8 cellular contexts compared by ENCODE assay signal in the genomic region with DNA sequence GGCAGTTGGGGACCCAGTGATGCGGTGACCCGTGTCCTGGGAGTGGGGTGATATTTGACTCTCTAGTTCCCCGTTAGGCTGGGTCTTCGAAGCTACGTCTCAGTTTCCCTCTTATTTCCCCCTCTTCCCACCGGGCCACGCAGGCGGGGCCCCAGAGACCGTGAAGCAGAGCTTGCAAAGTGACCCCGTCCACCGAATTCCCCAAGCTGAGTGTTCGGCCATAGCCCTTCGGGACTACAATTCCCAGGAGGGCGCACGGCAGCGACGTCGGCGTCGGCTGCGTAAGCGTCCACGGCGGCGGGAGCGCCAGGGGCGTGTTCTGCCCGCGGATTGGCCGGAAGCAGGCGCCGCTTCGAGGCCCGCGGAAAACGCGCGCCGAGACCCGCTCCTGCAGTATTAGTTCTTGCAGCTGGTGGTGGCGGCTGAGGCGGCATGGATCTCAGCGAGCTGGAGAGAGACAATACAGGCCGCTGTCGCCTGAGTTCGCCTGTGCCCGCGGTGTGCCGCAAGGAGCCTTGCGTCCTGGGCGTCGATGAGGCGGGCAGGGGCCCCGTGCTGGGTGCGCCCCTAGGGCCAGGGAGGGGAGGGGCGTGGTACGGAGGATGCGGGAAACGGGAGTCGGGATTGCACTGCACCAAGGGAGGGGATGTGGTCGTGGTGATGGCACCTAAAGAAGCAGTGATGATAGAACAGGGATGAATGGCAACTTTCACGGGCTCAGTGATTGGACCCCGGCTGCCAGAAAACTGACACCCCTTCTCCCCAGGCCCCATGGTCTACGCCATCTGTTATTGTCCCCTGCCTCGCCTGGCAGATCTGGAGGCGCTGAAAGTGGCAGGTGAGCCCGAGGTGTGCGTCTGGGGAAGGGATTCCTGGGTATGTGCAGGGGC. TPM values are rescaled to one million over a fixed set of nuclear protein-coding genes. Genes with fewer than 3 reads are reported as not detected.
A peak's percentile ranks its signal among the peaks of the same experiment; 100 is the strongest.
DNase-seq lines count a peak whose midpoint lies in the region; ATAC-seq, FAIRE-seq and TF ChIP-seq lines count a peak whose summit lies in the region.

A gene (plus strand): TSS at position 343 of the 890 bp plus-strand sequence. CDS start 90 bp downstream, at position 433.

- DNase-seq in Calu3 (peak; percentile 85), KG1 (lab: John Stamatoyannopoulos, UW) (peak; percentile 59), RCC 7860 (ENCODE audit: low spot score) (peak; percentile 64), fibroblast of lung (ENCODE audit: low read depth in 2 of 2) (peak; percentile 88 to 89)
- peak; percentile 69 to 81 for DNase-seq in activated T-helper 1 cell treated with anti-CD3 and anti-CD28 coated beads, Interleukin-2, amount 50 U/mL, for 16 hours (ENCODE audit: low read depth in 1 of 2, low spot score in 1 of 2)
- DNase-seq in naive thymus-derived CD4-positive, alpha-beta T cell: peak; percentile 74 to 87 (median 84)
- DNase-seq in stimulated activated naive CD4-positive, alpha-beta T cell (lab: John Stamatoyannopoulos, UW): peak; percentile 66 to 83 (median 79)

- no peak for FAIRE-seq in RCC 7860 (lab: Jason Lieb, UNC)

- no peaks in the 10 kb centered on the region for H3K9me3 ChIP-seq in fibroblast of lung (ENCODE audit: control insufficient read depth, insufficient read depth, low read depth, low read length)
- H3K9me3 ChIP-seq in naive thymus-derived CD4-positive, alpha-beta T cell (ENCODE audit: control insufficient read depth in 2 of 3, low read length in 3 of 3): no peaks in the 10 kb centered on the region

- H2AFZ ChIP-seq in fibroblast of lung (ENCODE audit: low read length): peak within 1 kb of the TSS; percentile 94

- TF ChIP-seq CTCF in Calu3 (IDR thresholded peaks at IDR 0.05; ENCODE audit: unreplicated experiment): no peak
- no peak for TF ChIP-seq CTCF in fibroblast of lung (conservative IDR thresholded peaks at IDR 0.05 in 1 of 2, IDR thresholded peaks at IDR 0.05 in 1 of 2; ENCODE audit: low read depth in 1 of 2, low read length in 2 of 2)

- peak within 1 kb of the TSS; percentile 60 for H3K9ac ChIP-seq in fibroblast of lung (ENCODE audit: insufficient read depth, low read length)

- H3K36me3 ChIP-seq in fibroblast of lung (ENCODE audit: control insufficient read depth, insufficient read depth, low read length): peaks cover 1% of the 10 kb centered on the region
- peaks cover 0 to 9% (median 0%) of the 10 kb centered on the region in 3 experiments for H3K36me3 ChIP-seq in naive thymus-derived CD4-positive, alpha-beta T cell (ENCODE audit: control insufficient read depth in 2 of 3, insufficient read depth in 3 of 3, low read length in 3 of 3)

- peak within 1 kb of the TSS; percentile 95 for H3K4me3 Mint-ChIP-seq in Calu3 (ENCODE audit: low read depth, unreplicated experiment)
- peak within 1 kb of the TSS; percentile 81 to 96 (median 91) for H3K4me3 Mint-ChIP-seq in naive thymus-derived CD4-positive, alpha-beta T cell

- CTCF ChIA-PET in Calu3 (lab: Charles Lee): no interaction called here
- CTCF ChIA-PET in naive thymus-derived CD4-positive, alpha-beta T cell (lab: Charles Lee): interaction anchor here (0.7 to 1.5 kb wide), 4 partner anchors 11 to 48 kb away, joined by 3 to 5 read pairs (median 3); no protein-coding TSS in a partner anchor

- peak; percentile 60 for ATAC-seq in GM21528 (IDR thresholded peaks at IDR 0.05; ENCODE audit: low FRiP score, unreplicated experiment)
- peak; percentile 95 for ATAC-seq in naive thymus-derived CD4-positive, alpha-beta T cell

- H4K20me1 ChIP-seq in fibroblast of lung (ENCODE audit: control insufficient read depth, extremely low read depth, insufficient read depth, low read length): no peaks in the 10 kb centered on the region

- peak within 1 kb of the TSS; percentile 57 for H3K27ac ChIP-seq in fibroblast of lung (ENCODE audit: insufficient read depth, low read length)
- peak within 1 kb of the TSS; percentile 70 for H3K27ac ChIP-seq in naive thymus-derived CD4-positive, alpha-beta T cell (ENCODE audit: low read depth, low read length)

- peaks cover 24% of the 10 kb centered on the region for H3K36me3 Mint-ChIP-seq in Calu3 (ENCODE audit: insufficient read depth, unreplicated experiment)
- peaks cover 0 to 7% (median 3%) of the 10 kb centered on the region in 5 donors for H3K36me3 Mint-ChIP-seq in naive thymus-derived CD4-positive, alpha-beta T cell

- peak within 1 kb of the TSS; percentile 100 for H3K4me2 ChIP-seq in fibroblast of lung (ENCODE audit: extremely low read depth, insufficient read depth, low read length)

- H3K27me3 ChIP-seq in fibroblast of lung (ENCODE audit: control insufficient read depth, insufficient read depth, low read length): no peaks in the 10 kb centered on the region
- no peaks in the 10 kb centered on the region for H3K27me3 ChIP-seq in naive thymus-derived CD4-positive, alpha-beta T cell (ENCODE audit: control insufficient read depth in 2 of 2, insufficient read depth in 2 of 2, low read length in 2 of 2)

- no TSS peak for BruUV-seq in Calu3 (replicated peaks; lab: Mats Ljungman, UMichigan)

- intact Hi-C loops in Calu3 (cut with micrococcal nuclease; ENCODE audit: unreplicated experiment): no loop called here
- intact Hi-C loops in naive thymus-derived CD4-positive, alpha-beta T cell (cut with micrococcal nuclease): loop anchor here (1.0 to 2.0 kb wide), 4 partner anchors 14 to 132 kb away; a partner anchor contains a TSS

- peaks cover 7% of the 10 kb centered on the region for H3K79me2 ChIP-seq in fibroblast of lung (ENCODE audit: control insufficient read depth, insufficient read depth, low read length)

- peak within 1 kb of the TSS; percentile 68 to 76 (median 70) for H3K4me3 ChIP-seq in fibroblast of lung (replicated peaks in 1 of 4; ENCODE audit: control extremely low read depth in 1 of 4, insufficient read depth in 1 of 4, low read depth in 3 of 4, low read length in 4 of 4)
- peak within 1 kb of the TSS; percentile 73 for H3K4me3 ChIP-seq in naive thymus-derived CD4-positive, alpha-beta T cell (ENCODE audit: low read length)

- peaks cover 16% of the 10 kb centered on the region for H3K4me1 Mint-ChIP-seq in Calu3 (ENCODE audit: low read depth, unreplicated experiment)
- peaks cover 15 to 26% (median 21%) of the 10 kb centered on the region in 7 donors for H3K4me1 Mint-ChIP-seq in naive thymus-derived CD4-positive, alpha-beta T cell

- H3K27me3 Mint-ChIP-seq in Calu3 (ENCODE audit: unreplicated experiment): no peaks in the 10 kb centered on the region
- peaks cover 0 to 6% (median 0%) of the 10 kb centered on the region in 5 donors for H3K27me3 Mint-ChIP-seq in naive thymus-derived CD4-positive, alpha-beta T cell

- peaks cover 10% of the 10 kb centered on the region for H3K4me1 ChIP-seq in fibroblast of lung (ENCODE audit: control insufficient read depth, extremely low read depth, insufficient read depth, low read length)
- peaks cover 18% of the 10 kb centered on the region in 2 donors for H3K4me1 ChIP-seq in naive thymus-derived CD4-positive, alpha-beta T cell (ENCODE audit: control insufficient read depth in 2 of 2, insufficient read depth in 2 of 2, low read length in 2 of 2)

- POLR2A ChIA-PET in naive thymus-derived CD4-positive, alpha-beta T cell (lab: Charles Lee): interaction anchor here (0.6 to 2.4 kb wide), 9 partner anchors 11 to 85 kb away, joined by 3 to 25 read pairs (median 6); a partner anchor contains a TSS

- peak within 1 kb of the TSS; percentile 58 for H3K27ac Mint-ChIP-seq in Calu3 (ENCODE audit: unreplicated experiment)
- peak within 1 kb of the TSS; percentile 71 to 94 (median 89) for H3K27ac Mint-ChIP-seq in naive thymus-derived CD4-positive, alpha-beta T cell

- H3K9me3 Mint-ChIP-seq in Calu3 (ENCODE audit: low read depth, unreplicated experiment): no peaks in the 10 kb centered on the region
- H3K9me3 Mint-ChIP-seq in naive thymus-derived CD4-positive, alpha-beta T cell: peaks cover 0 to 1% (median 0%) of the 10 kb centered on the region in 11 donors

RNA-seq across cellular contexts. Expression of the gene that starts here (rescaled TPM):
- total RNA-seq in Calu3 (2022): 30.6 and 41.6 TPM in 2 replicates
- total RNA-seq in fibroblast of lung: 3.1 and 8.9 TPM in 2 replicates
- 14.3 and 51.3 TPM in 2 replicates for polyA plus RNA-seq in fibroblast of lung
- 9.5 and 31.1 TPM in 2 replicates for polyA plus RNA-seq in fibroblast of lung (2012)
- 3.1 and 26.3 TPM in 2 replicates for polyA minus RNA-seq in fibroblast of lung (ENCODE audit: low replicate concordance)
- 10 to 100 TPM in 2 of 5 experiments, 1 to 10 TPM in 3; 1.6 to 30.9 (median 9.3) TPM for total RNA-seq in naive thymus-derived CD4-positive, alpha-beta T cell
- 10 to 100 TPM; 20.3 to 20.4 TPM for polyA plus RNA-seq in naive thymus-derived CD4-positive, alpha-beta T cell

Comparison
In these comparisons a context has a peak if more than half of its experiments do, and no peak if none do; other contexts are left out.
1. Peak in every context shown above with its lines: DNase-seq, ATAC-seq, H3K4me3 ChIP-seq and H3K27ac ChIP-seq.